Comparison of ENCODE assay signal across 18 cellular contexts in the genomic region with DNA sequence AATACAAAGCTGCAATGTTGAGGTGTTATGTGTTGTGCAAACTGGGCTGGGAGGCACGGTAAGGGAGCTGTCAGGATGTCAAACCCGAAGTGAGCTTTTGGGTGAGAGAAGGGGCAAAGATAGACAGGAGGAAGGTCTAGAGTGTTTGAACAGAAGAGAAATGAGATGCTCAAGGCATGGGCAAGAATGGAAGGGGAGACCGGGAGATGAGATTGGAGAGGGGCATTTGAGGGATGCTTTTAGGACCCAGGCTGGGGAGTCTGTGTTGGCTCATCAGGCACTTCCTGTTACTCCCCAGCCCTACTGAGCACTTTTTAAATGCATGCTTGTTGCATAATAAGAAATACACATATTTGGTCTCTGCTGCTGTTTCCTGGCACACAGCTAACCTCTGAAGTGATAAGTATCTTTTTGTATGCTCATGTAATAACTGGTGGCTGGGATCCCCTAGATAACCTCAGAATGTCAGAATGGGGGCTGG. TPM values are rescaled to one million over a fixed set of nuclear protein-coding genes. Genes with fewer than 3 reads are reported as not detected.
A peak's percentile ranks its signal among the peaks of the same experiment; 100 is the strongest.
DNase-seq lines count a peak whose midpoint lies in the region; ATAC-seq and TF ChIP-seq lines count a peak whose summit lies in the region.
"Had no signal": no experiment of that assay in that cellular context is flagged by ENCODE, and none has a peak within 500 bp of the region (broad histone marks: within the 10 kb centered on the region; RNA-seq: fewer than 3 reads in every experiment).

No MANE protein-coding gene starts in this region.

- no peak overlapping the region for H3K27ac ChIP-seq in breast epithelium
- H3K27ac ChIP-seq: cardiac muscle cell, tibial artery, VCaP had no signal

- intact Hi-C loops in breast epithelium (cut with DNase I; ENCODE audit: low total_unique reads) = no loop called here

- H3K27me3 Mint-ChIP-seq in activated T-cell treated with anti-CD3 and anti-CD28 coated beads, Interleukin-2, amount 50 U/mL, for 24 hours = no peaks in the 10 kb centered on the region
- H3K27me3 Mint-ChIP-seq in activated T-helper 17 cell treated with anti-CD3 and anti-CD28 coated beads, Interleukin-2, amount 50 U/mL, for 72 hours = no peaks in the 10 kb centered on the region
- no peaks in the 10 kb centered on the region for H3K27me3 Mint-ChIP-seq in natural killer cell treated with Interleukin-12 subunit alpha and Interleukin-12 subunit beta and Interleukin-15 and Interleukin-18, amount 100 ng/mL, for 72 hours

- no peak for TF ChIP-seq CTCF in breast epithelium (IDR thresholded peaks at IDR 0.05)

- peaks cover 49% of the 10 kb centered on the region for H3K4me1 Mint-ChIP-seq in activated T-cell treated with anti-CD3 and anti-CD28 coated beads, Interleukin-2, amount 50 U/mL, for 24 hours (ENCODE audit: low read depth)
- H3K4me1 Mint-ChIP-seq in activated T-helper 17 cell treated with anti-CD3 and anti-CD28 coated beads, Interleukin-2, amount 50 U/mL, for 72 hours = peaks cover 38% of the 10 kb centered on the region
- H3K4me1 Mint-ChIP-seq in natural killer cell treated with Interleukin-12 subunit alpha and Interleukin-12 subunit beta and Interleukin-15 and Interleukin-18, amount 100 ng/mL, for 72 hours (ENCODE audit: low read depth in 2 of 2) = peaks cover 37 to 38% of the 10 kb centered on the region in 2 donors

- no peak for DNase-seq in activated T-cell treated with anti-CD3 and anti-CD28 coated beads, Interleukin-2, amount 50 U/mL, for 24 hours
- no peak for DNase-seq in activated T-cell treated with anti-CD3 and anti-CD28 coated beads for 4 hours
- DNase-seq in MV-4-11 (lab: John Stamatoyannopoulos, UW) = peak; percentile 48
- no peak for DNase-seq in natural killer cell treated with Interleukin-12 subunit alpha and Interleukin-12 subunit beta and Interleukin-15 and Interleukin-18, amount 100 ng/mL, for 72 hours (ENCODE audit: low spot score)
- DNase-seq in breast epithelium (ENCODE audit: low spot score in 2 of 2) = no peak
- DNase-seq in NCI-H345 treated with DMSO at 0.1 percent for 48 hours (lab: John Stamatoyannopoulos, UW; ENCODE audit: unreplicated experiment) = no peak
- DNase-seq: H9, KG1, NCI-H2029, NCI-H69, posterior cingulate gyrus had no signal

- H3K9me3 Mint-ChIP-seq in activated T-cell treated with anti-CD3 and anti-CD28 coated beads, Interleukin-2, amount 50 U/mL, for 24 hours = no peaks in the 10 kb centered on the region
- peaks cover 5% of the 10 kb centered on the region for H3K9me3 Mint-ChIP-seq in activated T-helper 17 cell treated with anti-CD3 and anti-CD28 coated beads, Interleukin-2, amount 50 U/mL, for 72 hours
- H3K9me3 Mint-ChIP-seq in natural killer cell treated with Interleukin-12 subunit alpha and Interleukin-12 subunit beta and Interleukin-15 and Interleukin-18, amount 100 ng/mL, for 72 hours = no peaks in the 10 kb centered on the region
- H3K9me3 Mint-ChIP-seq: H9 had no signal

- peak; percentile 36 for ATAC-seq in activated T-helper 17 cell treated with anti-CD3 and anti-CD28 coated beads, Interleukin-2, amount 50 U/mL, for 72 hours (replicated peaks)
- peak; percentile 87 to 88 for ATAC-seq in natural killer cell treated with Interleukin-12 subunit alpha and Interleukin-12 subunit beta and Interleukin-15 and Interleukin-18, amount 100 ng/mL, for 72 hours
- no peak for ATAC-seq in HG03432 (IDR thresholded peaks at IDR 0.05; ENCODE audit: unreplicated experiment)

- H3K9me3 ChIP-seq in breast epithelium = no peaks in the 10 kb centered on the region
- H3K9me3 ChIP-seq: tibial artery had no signal

- H3K27ac Mint-ChIP-seq in activated T-cell treated with anti-CD3 and anti-CD28 coated beads, Interleukin-2, amount 50 U/mL, for 24 hours = peak overlapping the region; percentile 62
- H3K27ac Mint-ChIP-seq in activated T-helper 17 cell treated with anti-CD3 and anti-CD28 coated beads, Interleukin-2, amount 50 U/mL, for 72 hours = peak overlapping the region; percentile 76
- H3K27ac Mint-ChIP-seq in natural killer cell treated with Interleukin-12 subunit alpha and Interleukin-12 subunit beta and Interleukin-15 and Interleukin-18, amount 100 ng/mL, for 72 hours = peak overlapping the region; percentile 83 to 85
- H3K27ac Mint-ChIP-seq: H9 had no signal

- H3K4me3 Mint-ChIP-seq in activated T-cell treated with anti-CD3 and anti-CD28 coated beads, Interleukin-2, amount 50 U/mL, for 24 hours = peak overlapping the region; percentile 32
- peak overlapping the region; percentile 76 for H3K4me3 Mint-ChIP-seq in activated T-helper 17 cell treated with anti-CD3 and anti-CD28 coated beads, Interleukin-2, amount 50 U/mL, for 72 hours
- H3K4me3 Mint-ChIP-seq in natural killer cell treated with Interleukin-12 subunit alpha and Interleukin-12 subunit beta and Interleukin-15 and Interleukin-18, amount 100 ng/mL, for 72 hours = peak overlapping the region; percentile 81
- H3K4me3 Mint-ChIP-seq: H9 had no signal

- TF ChIP-seq POLR2A in breast epithelium (IDR thresholded peaks at IDR 0.05) = no peak

- no peak overlapping the region for H3K4me3 ChIP-seq in breast epithelium
- H3K4me3 ChIP-seq: cardiac muscle cell, tibial artery had no signal

- H3K36me3 Mint-ChIP-seq in activated T-cell treated with anti-CD3 and anti-CD28 coated beads, Interleukin-2, amount 50 U/mL, for 24 hours (ENCODE audit: low read depth) = no peaks in the 10 kb centered on the region
- no peaks in the 10 kb centered on the region for H3K36me3 Mint-ChIP-seq in activated T-helper 17 cell treated with anti-CD3 and anti-CD28 coated beads, Interleukin-2, amount 50 U/mL, for 72 hours (ENCODE audit: low read depth)
- no peaks in the 10 kb centered on the region for H3K36me3 Mint-ChIP-seq in natural killer cell treated with Interleukin-12 subunit alpha and Interleukin-12 subunit beta and Interleukin-15 and Interleukin-18, amount 100 ng/mL, for 72 hours

- no peaks in the 10 kb centered on the region for H3K4me1 ChIP-seq in breast epithelium
- H3K4me1 ChIP-seq: tibial artery had no signal

- H3K36me3 ChIP-seq in breast epithelium = no peaks in the 10 kb centered on the region
- H3K36me3 ChIP-seq: tibial artery had no signal

- H3K27me3 ChIP-seq in breast epithelium = peaks cover 0 to 5% of the 10 kb centered on the region in 2 donors
- H3K27me3 ChIP-seq: cardiac muscle cell had no signal

RNA-seq across cellular contexts. Expression of a gene that starts 13.7 kb away (rescaled TPM):
- total RNA-seq in activated T-helper 17 cell treated with anti-CD3 and anti-CD28 coated beads, Interleukin-2, amount 50 U/mL, for 72 hours = not detected
- under 1 TPM in 1 of 2 donors, not detected in 1; 0.14 TPM for total RNA-seq in natural killer cell treated with Interleukin-12 subunit alpha and Interleukin-12 subunit beta and Interleukin-15 and Interleukin-18, amount 100 ng/mL, for 72 hours
- not detected for total RNA-seq in breast epithelium

RNA-seq across cellular contexts. Expression of a gene that starts 19.2 kb away (rescaled TPM):
- total RNA-seq in activated T-helper 17 cell treated with anti-CD3 and anti-CD28 coated beads, Interleukin-2, amount 50 U/mL, for 72 hours = 10 to 100 TPM; 15.8 to 38.9 TPM
- total RNA-seq in natural killer cell treated with Interleukin-12 subunit alpha and Interleukin-12 subunit beta and Interleukin-15 and Interleukin-18, amount 100 ng/mL, for 72 hours = 10 to 100 TPM; 29.2 to 73.1 TPM
- total RNA-seq in breast epithelium = 10 to 100 TPM; 15.2 to 32.1 (median 18.2) TPM

RNA-seq across cellular contexts. Expression of a gene that starts 32.9 kb away (rescaled TPM):
- total RNA-seq in activated T-helper 17 cell treated with anti-CD3 and anti-CD28 coated beads, Interleukin-2, amount 50 U/mL, for 72 hours = not detected
- not detected for total RNA-seq in natural killer cell treated with Interleukin-12 subunit alpha and Interleukin-12 subunit beta and Interleukin-15 and Interleukin-18, amount 100 ng/mL, for 72 hours
- total RNA-seq in breast epithelium = not detected
- total RNA-seq: cardiac muscle cell, glomerular endothelial cell, H9, mononuclear cell had no signal

RNA-seq across cellular contexts. Expression of a gene that starts 39.9 kb away (rescaled TPM):
- not detected for total RNA-seq in activated T-helper 17 cell treated with anti-CD3 and anti-CD28 coated beads, Interleukin-2, amount 50 U/mL, for 72 hours
- not detected for total RNA-seq in natural killer cell treated with Interleukin-12 subunit alpha and Interleukin-12 subunit beta and Interleukin-15 and Interleukin-18, amount 100 ng/mL, for 72 hours
- total RNA-seq in breast epithelium = not detected
- total RNA-seq: cardiac muscle cell, glomerular endothelial cell, H9, mononuclear cell had no signal

RNA-seq across cellular contexts. Expression of a gene that starts 41.7 kb away (rescaled TPM):
- total RNA-seq in activated T-helper 17 cell treated with anti-CD3 and anti-CD28 coated beads, Interleukin-2, amount 50 U/mL, for 72 hours = 10 to 100 TPM; 23.9 to 36.6 TPM
- 10 to 100 TPM; 27.8 to 68.3 TPM for total RNA-seq in natural killer cell treated with Interleukin-12 subunit alpha and Interleukin-12 subunit beta and Interleukin-15 and Interleukin-18, amount 100 ng/mL, for 72 hours
- total RNA-seq in breast epithelium = 10 to 100 TPM in 2 of 3 donors, 1 to 10 TPM in 1; 7.9 to 12.6 (median 10.5) TPM
